ENCODE assay signal across 19 cellular contexts in genomic region chr6:14084388-14084787, GRCh38.
"Had no signal": no experiment of that assay in that cellular context is flagged by ENCODE, and none has a peak within 500 bp of the region (broad histone marks: within the 10 kb centered on the region; RNA-seq: fewer than 3 reads in every experiment).

No MANE protein-coding gene starts in this region.

- H3K27ac Mint-ChIP-seq: mesothelial cell of epicardium had no signal

- H3K27ac ChIP-seq: coronary artery, dorsolateral prefrontal cortex, esophagus muscularis mucosa, gastrocnemius medialis, heart right ventricle, left lung, lower lobe of right lung had no signal

- H3K9me3 ChIP-seq: esophagus muscularis mucosa, gastrocnemius medialis, heart right ventricle, left lung, lower lobe of right lung, mucosa of descending colon had no signal

- ATAC-seq: gastrocnemius medialis, heart right ventricle, left cardiac atrium, left lung, left ventricle myocardium superior, lower lobe of right lung, mucosa of descending colon had no signal

- H3K36me3 ChIP-seq: esophagus muscularis mucosa, gastrocnemius medialis, heart right ventricle, left lung, lower lobe of right lung had no signal

- H3K27me3 ChIP-seq: dorsolateral prefrontal cortex, esophagus muscularis mucosa, gastrocnemius medialis, left lung had no signal

- H3K4me1 ChIP-seq: gastrocnemius medialis, left lung, lower lobe of right lung had no signal

- H3K9me3 Mint-ChIP-seq: mesothelial cell of epicardium had no signal

- H3K4me3 Mint-ChIP-seq: mesothelial cell of epicardium had no signal

- DNase-seq: dermis blood vessel endothelial cell; dorsolateral prefrontal cortex; effector CD4-positive, alpha-beta T cell; effector memory CD4-positive, alpha-beta T cell; foreskin fibroblast; foreskin melanocyte; gastrocnemius medialis; head of caudate nucleus; heart right ventricle; hippocampal formation; left cardiac atrium; left lung; left ventricle myocardium superior; lower lobe of right lung; mesenchymal stem cell; mucosa of descending colon had no signal

- H3K36me3 Mint-ChIP-seq: mesothelial cell of epicardium had no signal

- H3K4me3 ChIP-seq: coronary artery, dorsolateral prefrontal cortex, esophagus muscularis mucosa, gastrocnemius medialis, heart right ventricle, left lung, lower lobe of right lung, mucosa of descending colon had no signal
